In genomic region chr2:160097329-160097728, GRCh38 we compare ENCODE assay signal across 23 cellular contexts. TPM values are rescaled to one million over a fixed set of nuclear protein-coding genes. Genes with fewer than 3 reads are reported as not detected.
"Had no signal": no experiment of that assay in that cellular context is flagged by ENCODE, and none has a peak within 500 bp of the region (broad histone marks: within the 10 kb centered on the region; RNA-seq: fewer than 3 reads in every experiment).

No MANE protein-coding gene starts in this region.

- ATAC-seq: activated CD8-positive, alpha-beta memory T cell treated with anti-CD3 and anti-CD28 coated beads, Interleukin-2, amount 10 ng/mL, durations not matched to agents 7 days and 5 days; T-helper 17 cell; WTC11 had no signal

- H3K36me3 Mint-ChIP-seq: activated CD8-positive, alpha-beta memory T cell treated with anti-CD3 and anti-CD28 coated beads, Interleukin-2, amount 10 ng/mL, durations not matched to agents 7 days and 5 days; activated naive CD8-positive, alpha-beta T cell; brain had no signal

- H3K4me3 Mint-ChIP-seq: activated CD8-positive, alpha-beta memory T cell treated with anti-CD3 and anti-CD28 coated beads, Interleukin-2, amount 10 ng/mL, durations not matched to agents 7 days and 5 days; activated naive CD8-positive, alpha-beta T cell; activated T-cell treated with anti-CD3 and anti-CD28 coated beads, Interleukin-2, amount 50 U/mL, for 24 hours; activated T-helper 1 cell treated with anti-CD3 and anti-CD28 coated beads, Interleukin-12 subunit alpha, Interleukin-12 subunit beta, Interleukin-2, Interleukin-4 antibody, amounts not matched to agents 30 ng/mL and 10 ng/mL and 1 ng/mL, durations not matched to agents 14 hours and 24 hours and 36 hours; brain; T-helper 17 cell; WTC11 had no signal

- H3K9ac ChIP-seq: KMS-11 had no signal

- H3K27ac Mint-ChIP-seq: activated CD8-positive, alpha-beta memory T cell treated with anti-CD3 and anti-CD28 coated beads, Interleukin-2, amount 10 ng/mL, durations not matched to agents 7 days and 5 days; activated naive CD8-positive, alpha-beta T cell; activated T-cell treated with anti-CD3 and anti-CD28 coated beads, Interleukin-2, amount 50 U/mL, for 24 hours; activated T-helper 1 cell treated with anti-CD3 and anti-CD28 coated beads, Interleukin-12 subunit alpha, Interleukin-12 subunit beta, Interleukin-2, Interleukin-4 antibody, amounts not matched to agents 30 ng/mL and 10 ng/mL and 1 ng/mL, durations not matched to agents 14 hours and 24 hours and 36 hours; brain; T-helper 17 cell; WTC11 had no signal

- DNase-seq: activated CD4-positive, alpha-beta T cell treated with anti-CD3 and anti-CD28 coated beads for 48 hours; activated CD4-positive, alpha-beta T cell treated with anti-CD3 and anti-CD28 coated beads, Interleukin-2, amount 50 U/mL, for 4 hours; activated CD4-positive, CD25-positive, alpha-beta regulatory T cell treated with anti-CD3 and anti-CD28 coated beads, Interleukin-2, amount 50 U/mL, for 72 hours; activated CD8-positive, alpha-beta memory T cell treated with anti-CD3 and anti-CD28 coated beads, Interleukin-2, amount 10 ng/mL, durations not matched to agents 7 days and 5 days; activated effector memory CD4-positive, alpha-beta T cell treated with Interleukin-2 at 50 U/mL for 16 hours; activated naive CD4-positive, alpha-beta T cell; activated T-cell treated with anti-CD3 and anti-CD28 coated beads, Interleukin-2, amount 50 U/mL, for 24 hours; amygdala; MM.1S; NCI-H1105; NCI-H1436; NCI-H1694 treated with DMSO at 0.1 percent for 48 hours; NCI-H2029 treated with DMSO at 0.1 percent for 48 hours; NCI-H345; NCI-H510A treated with DMSO at 0.1 percent for 48 hours; SHP77 treated with DMSO at 0.1 percent for 48 hours; T-helper 17 cell; T-helper 9 cell had no signal

- H3K27ac ChIP-seq: KMS-11 had no signal

- H3K4me1 Mint-ChIP-seq: activated CD8-positive, alpha-beta memory T cell treated with anti-CD3 and anti-CD28 coated beads, Interleukin-2, amount 10 ng/mL, durations not matched to agents 7 days and 5 days; brain; WTC11 had no signal

- H3K4me2 ChIP-seq: KMS-11 had no signal

RNA-seq across cellular contexts. Expression of gene PLA2R1, which starts 34.9 kb away (rescaled TPM):
- total RNA-seq: activated CD8-positive, alpha-beta memory T cell treated with anti-CD3 and anti-CD28 coated beads, Interleukin-2, amount 10 ng/mL, durations not matched to agents 7 days and 5 days; activated T-helper 1 cell treated with anti-CD3 and anti-CD28 coated beads, Interleukin-12 subunit alpha, Interleukin-12 subunit beta, Interleukin-2, Interleukin-4 antibody, amounts not matched to agents 30 ng/mL and 10 ng/mL and 1 ng/mL, durations not matched to agents 14 hours and 24 hours and 36 hours; T-helper 17 cell had no signal
